In genomic region chr11:107683807-107684206, GRCh38 we compare ENCODE assay signal across 13 cellular contexts. TPM values are rescaled to one million over a fixed set of nuclear protein-coding genes. Genes with fewer than 3 reads are reported as not detected.
DNase-seq lines count a peak whose midpoint lies in the region; ATAC-seq, FAIRE-seq and TF ChIP-seq lines count a peak whose summit lies in the region.
"Had no signal": no experiment of that assay in that cellular context is flagged by ENCODE, and none has a peak within 500 bp of the region (broad histone marks: within the 10 kb centered on the region; RNA-seq: fewer than 3 reads in every experiment).

No MANE protein-coding gene starts in this region.

- H3K27me3 Mint-ChIP-seq in neural crest cell (ENCODE audit: low read depth) = no peaks in the 10 kb centered on the region

- DNase-seq in EH (ENCODE audit: low read depth) (peak; percentile 12), HuH-7 (ENCODE audit: low spot score) (peak; percentile 19), K562 (ENCODE audit: extremely low read depth in 1 of 4, low spot score in 3 of 4) (peak; percentile 14 to 51 (median 32)), neural crest cell (ENCODE audit: low read depth, low spot score) (no peak), Right ventricle myocardium inferior (ENCODE audit: missing footprints) (no peak), NCI-H146 (lab: John Stamatoyannopoulos, UW) (no peak), lower leg skin (ENCODE audit: low spot score in 2 of 2) (no peak), gastrocnemius medialis (no peak)
- DNase-seq: kidney, NCI-H446 had no signal

- ATAC-seq in K562 = peak; percentile 82
- ATAC-seq in Right ventricle myocardium inferior = no peak
- no peak for ATAC-seq in gastrocnemius medialis
- ATAC-seq: sciatic nerve had no signal

- POLR2A ChIA-PET in K562 (lab: Yijun Ruan, JAX) = interaction anchor here (1.6 kb wide), 1 partner anchor 13 kb away, joined by 6 read pairs; no protein-coding TSS in a partner anchor

- no TSS peak for BruUV-seq in K562 (replicated peaks; lab: Mats Ljungman, UMichigan)

- no peak overlapping the region for H3K4me3 Mint-ChIP-seq in neural crest cell
- H3K4me3 Mint-ChIP-seq: T-helper 2 cell treated with Interferon-gamma antibody and Interleukin-4, amounts not matched to agents 5 μg/mL and 100 μg/mL, for 36 hours had no signal

- H3K4me3 ChIP-seq in K562 (no peak overlapping the region), lower leg skin (ENCODE audit: low read depth, poor library complexity, severe bottlenecking) (no peak overlapping the region), gastrocnemius medialis (no peak overlapping the region)

- in situ Hi-C loops in K562 (cut with MboI) (loop anchor here (10.0 kb wide), 1 partner anchor 129 kb away; no protein-coding TSS in a partner anchor), gastrocnemius medialis (cut with MboI; ENCODE audit: low sequenced_read_pairs in 4 of 4) (loop anchor here in 2 of 4 donors (5.0 to 10.0 kb wide), 3 partner anchors 91 to 109 kb away; no protein-coding TSS in a partner anchor)

- H3K27ac ChIP-seq in K562 (ENCODE audit: extremely low read depth, low read depth, low read length) = no peak overlapping the region
- no peak overlapping the region for H3K27ac ChIP-seq in gastrocnemius medialis

- peak; percentile 18 to 44 (median 25); a peak in 4 of 6 replicates for TF ChIP-seq CTCF in K562 (IDR thresholded peaks at IDR 0.05 in 2 of 3, conservative IDR thresholded peaks at IDR 0.05 in 1 of 3; ENCODE audit: insufficient read depth in 2 of 3, low read depth in 1 of 3, low read length in 3 of 3)
- TF ChIP-seq CTCF in neural crest cell (conservative IDR thresholded peaks at IDR 0.05) = peak; percentile 59
- no peak for TF ChIP-seq CTCF in lower leg skin (IDR thresholded peaks at IDR 0.05)
- no peak for TF ChIP-seq CTCF in gastrocnemius medialis (IDR thresholded peaks at IDR 0.05 in 4 of 5, conservative IDR thresholded peaks at IDR 0.05 in 1 of 5)

- H3K36me3 ChIP-seq in K562 (ENCODE audit: control insufficient read depth, insufficient read depth, low read length) (no peaks in the 10 kb centered on the region), gastrocnemius medialis (no peaks in the 10 kb centered on the region)

- no peaks in the 10 kb centered on the region for H3K4me1 ChIP-seq in K562 (replicated peaks in 1 of 2; ENCODE audit: control insufficient read depth in 2 of 2, insufficient read depth in 2 of 2, low read length in 2 of 2)
- no peaks in the 10 kb centered on the region for H3K4me1 ChIP-seq in gastrocnemius medialis

- CTCF ChIA-PET in K562 (lab: Yijun Ruan, JAX; ENCODE audit: low intra/inter-chr PET ratio) = no interaction called here

- no peak overlapping the region for H2AFZ ChIP-seq in K562 (ENCODE audit: low read depth, low read length)

- WGBS in K562 (ENCODE audit: insufficient coverage, low coverage, missing lambda C conversion rate) = 3% methylated on average over 2 of the region's 2 CpGs
- WGBS in lower leg skin, 2 donors = 89 to 98% methylated on average over 2 of the region's 2 CpGs

- no peaks in the 10 kb centered on the region for H3K9me1 ChIP-seq in K562 (ENCODE audit: control insufficient read depth, insufficient read depth, low read length)

- H3K79me2 ChIP-seq in K562 (ENCODE audit: control insufficient read depth, insufficient read depth, low read length) = no peaks in the 10 kb centered on the region

- H3K9ac ChIP-seq in K562 (ENCODE audit: insufficient read depth in 1 of 2, low read depth in 2 of 2, low read length in 2 of 2) = no peak overlapping the region

- H3K4me2 ChIP-seq in K562 (ENCODE audit: insufficient read depth, low read length) = no peak overlapping the region

- H3K27me3 ChIP-seq in K562 (ENCODE audit: control insufficient read depth in 2 of 2, insufficient read depth in 2 of 2, low read length in 2 of 2) = peaks cover 0 to 5% of the 10 kb centered on the region in 2 experiments; a peak in 4 of 5 replicates
- H3K27me3 ChIP-seq in gastrocnemius medialis = no peaks in the 10 kb centered on the region

- TF ChIP-seq POLR2A in K562 (conservative IDR thresholded peaks at IDR 0.05) = no peak
- TF ChIP-seq POLR2A in lower leg skin (IDR thresholded peaks at IDR 0.05) = no peak
- TF ChIP-seq POLR2A in gastrocnemius medialis (IDR thresholded peaks at IDR 0.05) = no peak

- no peaks in the 10 kb centered on the region for H3K4me1 Mint-ChIP-seq in neural crest cell

- intact Hi-C loops in K562 (cut with micrococcal nuclease) (loop anchor here (10.0 kb wide), 1 partner anchor 91 kb away; no protein-coding TSS in a partner anchor), Right ventricle myocardium inferior (cut with DNase I) (no loop called here), lower leg skin (cut with DNase I; ENCODE audit: low total_unique reads) (no loop called here), gastrocnemius medialis (cut with DNase I; ENCODE audit: low total_unique reads) (no loop called here)

- TF ChIP-seq EP300 in K562 (IDR thresholded peaks at IDR 0.05; ENCODE audit: low read length) = no peak

- H3K36me3 Mint-ChIP-seq in neural crest cell (ENCODE audit: low read depth) = no peaks in the 10 kb centered on the region

- no peaks in the 10 kb centered on the region for H4K20me1 ChIP-seq in K562 (replicated peaks; ENCODE audit: control insufficient read depth, insufficient read depth, low read length)

- peaks cover 3% of the 10 kb centered on the region for H3K9me3 Mint-ChIP-seq in neural crest cell
- H3K9me3 Mint-ChIP-seq: T-helper 2 cell treated with Interferon-gamma antibody and Interleukin-4, amounts not matched to agents 5 μg/mL and 100 μg/mL, for 36 hours had no signal

- no peak for TF ChIP-seq RAD21 in K562 (CRISPR knock-in tag; conservative IDR thresholded peaks at IDR 0.05 in 1 of 2, IDR thresholded peaks at IDR 0.05 in 1 of 2)

- no peaks in the 10 kb centered on the region for H3K9me3 ChIP-seq in K562 (replicated peaks; ENCODE audit: control insufficient read depth, insufficient read depth, low read depth, low read length)
- H3K9me3 ChIP-seq in gastrocnemius medialis = no peaks in the 10 kb centered on the region

- FAIRE-seq in K562 (lab: Jason Lieb, UNC) = peak; percentile 75
- FAIRE-seq: G401.6, kidney had no signal

- H3K27ac Mint-ChIP-seq in neural crest cell (ENCODE audit: unreplicated experiment) = no peak overlapping the region
- H3K27ac Mint-ChIP-seq: T-helper 2 cell treated with Interferon-gamma antibody and Interleukin-4, amounts not matched to agents 5 μg/mL and 100 μg/mL, for 36 hours had no signal

TF ChIP-seq in K562, 482 proteins besides CTCF, POLR2A, EP300 and RAD21 (continues in another document):
- TF ChIP-seq FOXA3 (CRISPR knock-in tag; conservative IDR thresholded peaks at IDR 0.05 in 1 of 2, IDR thresholded peaks at IDR 0.05 in 1 of 2) (no peak), RBM34 (IDR thresholded peaks at IDR 0.05; ENCODE audit: borderline replicate concordance, insufficient read depth, low read length) (no peak), ASH1L (IDR thresholded peaks at IDR 0.05; ENCODE audit: borderline replicate concordance, low read depth, partially characterized antibody) (no peak), CBFB (CRISPR knock-in tag; IDR thresholded peaks at IDR 0.05) (no peak), ESRRA (IDR thresholded peaks at IDR 0.05; ENCODE audit: borderline replicate concordance, low read depth) (no peak), IRF2 (CRISPR knock-in tag; IDR thresholded peaks at IDR 0.05) (no peak), POU5F1 (IDR thresholded peaks at IDR 0.05; ENCODE audit: borderline replicate concordance, low read depth, low read length, partially characterized antibody) (no peak), ZBTB26 (CRISPR knock-in tag; IDR thresholded peaks at IDR 0.05) (no peak), PHF21A (IDR thresholded peaks at IDR 0.05; ENCODE audit: borderline replicate concordance, low read depth) (no peak), XRCC5 (IDR thresholded peaks at IDR 0.05; ENCODE audit: low read depth, low read length) (no peak), TAL1 (IDR thresholded peaks at IDR 0.05) (no peak)

RNA-seq across cellular contexts. Expression of gene SLN, which starts 28.0 kb away (rescaled TPM):
- total RNA-seq in K562 (2011; cell fraction: chromatin; rRNA removed; ENCODE audit: low replicate concordance) = not detected in 2 replicates
- total RNA-seq in K562 (2011; cell fraction: nucleolus; rRNA removed) = not detected in 2 replicates
- not detected in 2 replicates for total RNA-seq in K562 (2011; cell fraction: nucleoplasm; rRNA removed)
- total RNA-seq in K562 (2014; rRNA removed) = not detected in 2 replicates
- total RNA-seq in K562 (2014; rRNA removed; fragmentation: Illumina TruSeq; extraction: Trizol) = not detected in 2 replicates
- total RNA-seq in K562 (2015; rRNA removed; fragmentation: Illumina TruSeq; extraction: Trizol) = not detected in 2 replicates
- not detected in 2 replicates for total RNA-seq in K562 (2021)
- not detected in 2 replicates for polyA plus RNA-seq in K562 (2011; rRNA removed)
- polyA plus RNA-seq in K562 (2011; cell fraction: cytosol; rRNA removed) = not detected in 2 replicates
- polyA plus RNA-seq in K562 (2011; cell fraction: nucleus; rRNA removed) = not detected in 2 replicates
- polyA plus RNA-seq in K562 (2012) = not detected in 2 replicates
- polyA plus RNA-seq in K562 (2014; fragmentation: Illumina TruSeq; extraction: Trizol) = not detected in 2 replicates
- polyA plus RNA-seq in K562 (2014; fragmentation: Nextera tagmentation; extraction: Ambion mirVana) = not detected
- polyA plus RNA-seq in K562 (2014; rRNA removed) = not detected in 2 replicates
- not detected in 2 replicates for polyA minus RNA-seq in K562 (2011; rRNA and poly(A)+ RNA removed)
- not detected in 2 replicates for polyA minus RNA-seq in K562 (2011; cell fraction: cytosol; rRNA and poly(A)+ RNA removed)
- polyA minus RNA-seq in K562 (2011; cell fraction: nucleus; rRNA and poly(A)+ RNA removed) = not detected in 2 replicates
- total RNA-seq in neural crest cell = not detected in 2 replicates
- total RNA-seq in Right ventricle myocardium inferior = 23.2 TPM
- 1 to 10 TPM in 2 of 4 donors, not detected in 2; 2.1 to 2.8 TPM for total RNA-seq in lower leg skin
- 1,000 to 10,000 TPM in 3 of 4 donors, 100 to 1,000 TPM in 1; 586 to 5,775 (median 2,747) TPM for total RNA-seq in gastrocnemius medialis
- total RNA-seq: kidney, sciatic nerve had no signal

Comparison
In these comparisons a context has a peak if more than half of its experiments do, and no peak if none do; other contexts are left out.
1. DNase-seq: peak in EH (single experiment), HuH-7 (single experiment) and K562 (4 of 4); none in neural crest cell (single experiment), Right ventricle myocardium inferior (single experiment), NCI-H146 (single experiment), lower leg skin (0 of 2) and gastrocnemius medialis (0 of 2).
2. CTCF ChIP-seq: peak in K562 (3 of 3) and neural crest cell (single experiment); none in lower leg skin (0 of 3) and gastrocnemius medialis (0 of 5).
3. RNA of gene SLN, which starts 28.0 kb away (total RNA-seq): 586 to 5,775 TPM in gastrocnemius medialis; 23.2 TPM in Right ventricle myocardium inferior (single experiment), 2.1 to 2.8 TPM in lower leg skin, not detected in neural crest cell and not detected in K562; every median in the first group is over 10 times any median in the second.